In genomic region chr7:120097789-120098188, GRCh38 we compare ENCODE assay signal across 8 cellular contexts.
"Had no signal": no experiment of that assay in that cellular context is flagged by ENCODE, and none has a peak within 500 bp of the region (broad histone marks: within the 10 kb centered on the region; RNA-seq: fewer than 3 reads in every experiment).

No MANE protein-coding gene starts in this region.

- H3K9ac ChIP-seq: KMS-11 had no signal

- H3K4me2 ChIP-seq: KMS-11 had no signal

- H3K36me3 Mint-ChIP-seq: IgD-negative memory B cell had no signal

- H3K9me3 Mint-ChIP-seq: IgD-negative memory B cell had no signal

- ATAC-seq: HepG2 had no signal

- H3K4me1 Mint-ChIP-seq: IgD-negative memory B cell had no signal

- H3K27ac ChIP-seq: HL-60, KMS-11 had no signal

- DNase-seq: IMR-90, KBM-7, KG1 had no signal

- H3K27ac Mint-ChIP-seq: IgD-negative memory B cell had no signal

- FAIRE-seq: HepG2, HTR-8/SVneo had no signal

- H3K4me3 Mint-ChIP-seq: IgD-negative memory B cell had no signal

- H3K27me3 Mint-ChIP-seq: IgD-negative memory B cell had no signal
